Comparison of ENCODE assay signal across 9 cellular contexts in the genomic region with DNA sequence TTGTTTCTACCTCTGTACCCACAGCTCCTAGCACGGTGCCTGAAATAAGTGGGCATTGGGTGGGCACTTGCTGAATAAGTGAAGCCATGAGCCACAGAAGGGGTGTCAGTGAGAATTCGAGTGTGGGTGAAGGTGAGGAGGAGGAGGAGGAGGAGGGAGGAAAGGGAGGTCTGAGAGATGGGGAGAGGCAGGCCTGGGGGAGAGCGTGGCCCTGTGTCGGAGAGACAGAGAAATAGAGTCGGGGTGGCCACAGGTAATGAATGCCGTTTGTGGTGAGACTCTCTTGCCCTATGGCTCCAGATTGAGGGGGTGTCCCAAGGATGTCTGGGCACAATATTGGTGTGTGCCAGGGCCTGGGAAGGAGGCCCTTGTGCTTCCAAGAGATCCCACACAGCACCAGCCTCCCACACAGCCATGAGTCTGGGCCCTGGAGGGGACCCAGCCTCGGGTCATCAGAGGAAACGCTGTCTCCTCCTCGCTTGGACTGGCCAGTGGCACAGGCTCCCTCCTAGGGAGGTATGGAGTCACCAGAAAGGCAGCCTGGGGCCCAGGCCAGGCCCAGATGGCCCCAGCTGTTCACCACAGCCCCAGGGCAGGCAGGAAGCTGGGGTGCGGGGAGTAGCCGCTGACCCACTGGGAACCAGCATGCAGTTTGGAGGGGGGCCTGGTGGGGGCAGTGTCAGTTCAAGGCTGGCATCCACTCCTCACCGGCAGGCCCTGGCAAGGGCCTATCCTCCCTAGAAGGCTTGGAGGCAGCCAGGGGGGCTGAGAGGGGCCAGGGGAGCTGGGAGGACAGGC. TPM values are rescaled to one million over a fixed set of nuclear protein-coding genes. Genes with fewer than 3 reads are reported as not detected.
DNase-seq lines count a peak whose midpoint lies in the region; ATAC-seq and TF ChIP-seq lines count a peak whose summit lies in the region.
"Had no signal": no experiment of that assay in that cellular context is flagged by ENCODE, and none has a peak within 500 bp of the region (broad histone marks: within the 10 kb centered on the region; RNA-seq: fewer than 3 reads in every experiment).

No MANE protein-coding gene starts in this region.

- H4K20me1 ChIP-seq in OCI-LY7 (ENCODE audit: insufficient read depth, low read length) (no peaks in the 10 kb centered on the region), osteoblast (ENCODE audit: insufficient read depth, low read length) (no peaks in the 10 kb centered on the region)

- H3K27me3 Mint-ChIP-seq in endodermal cell (ENCODE audit: insufficient read depth) = peaks cover 93% of the 10 kb centered on the region

- ATAC-seq in GM18873 (IDR thresholded peaks at IDR 0.05; ENCODE audit: low FRiP score, unreplicated experiment) = no peak
- no peak for ATAC-seq in GM19452 (IDR thresholded peaks at IDR 0.05; ENCODE audit: unreplicated experiment)

- WGBS in endodermal cell (ENCODE audit: insufficient coverage in 1 of 2, insufficient read length in 1 of 2), 2 experiments = 83 to 84% methylated on average over 7 to 12 of the region's 12 CpGs

- H3K27me3 ChIP-seq in endodermal cell (ENCODE audit: control insufficient read depth, insufficient read depth, low read length, poor library complexity, severe bottlenecking) (peaks cover 69% of the 10 kb centered on the region), osteoblast (ENCODE audit: insufficient read depth, low read length) (no peaks in the 10 kb centered on the region)

- H2AFZ ChIP-seq in OCI-LY7 (ENCODE audit: low read length) (peak overlapping the region; percentile 4; the same call in 1 of the 2 replicates), osteoblast (ENCODE audit: low read length) (no peak overlapping the region)

- H3K4me2 ChIP-seq in OCI-LY7 (ENCODE audit: low read length) (peak overlapping the region; percentile 55; the same call in 1 of the 2 replicates), osteoblast (ENCODE audit: insufficient read depth, low read length) (no peak overlapping the region)

- peaks cover 17% of the 10 kb centered on the region for H3K4me1 Mint-ChIP-seq in endodermal cell

- no peaks in the 10 kb centered on the region for H3K36me3 ChIP-seq in OCI-LY7 (ENCODE audit: insufficient read depth, low read length)
- no peaks in the 10 kb centered on the region for H3K36me3 ChIP-seq in endodermal cell (ENCODE audit: control insufficient read depth, insufficient read depth, low read length)
- no peaks in the 10 kb centered on the region for H3K36me3 ChIP-seq in osteoblast (ENCODE audit: insufficient read depth, low read length)

- H3K4me1 ChIP-seq in OCI-LY7 (ENCODE audit: insufficient read depth, low read length, poor library complexity, severe bottlenecking) (peaks cover 69% of the 10 kb centered on the region), endodermal cell (ENCODE audit: control insufficient read depth, insufficient read depth, low read length) (peaks cover 9% of the 10 kb centered on the region), osteoblast (ENCODE audit: insufficient read depth, low read length) (no peaks in the 10 kb centered on the region)

- H3K9me3 Mint-ChIP-seq in endodermal cell = no peaks in the 10 kb centered on the region

- no peaks in the 10 kb centered on the region for H3K9me3 ChIP-seq in OCI-LY7 (ENCODE audit: low read length)
- H3K9me3 ChIP-seq in endodermal cell (ENCODE audit: control insufficient read depth, low read length) = no peaks in the 10 kb centered on the region
- no peaks in the 10 kb centered on the region for H3K9me3 ChIP-seq in osteoblast (ENCODE audit: low read depth, low read length)

- H3K27ac ChIP-seq in OCI-LY7 (ENCODE audit: low read depth, low read length, poor library complexity, severe bottlenecking) (peak overlapping the region; percentile 96), endodermal cell (ENCODE audit: low read depth, low read length) (no peak overlapping the region), osteoblast (ENCODE audit: low read depth, low read length) (no peak overlapping the region)

- no peak overlapping the region for H3K9ac ChIP-seq in endodermal cell (ENCODE audit: extremely low read depth, low read length, poor library complexity, severe bottlenecking)

- POLR2A ChIA-PET in OCI-LY7 (lab: Charles Lee) = interaction anchor here (1.0 kb wide), 1 partner anchor 116 kb away, joined by 3 read pairs; no protein-coding TSS in a partner anchor

- intact Hi-C loops in OCI-LY7 (cut with micrococcal nuclease; ENCODE audit: unreplicated experiment) = loop anchor here (5.0 to 10.0 kb wide), 2 partner anchors 362 to 1570 kb away; no protein-coding TSS in a partner anchor

- BruUV-seq in OCI-LY7 (replicated peaks; lab: Mats Ljungman, UMichigan) = no TSS peak

- H3K27ac Mint-ChIP-seq in endodermal cell = no peak overlapping the region

- H3K4me3 ChIP-seq in OCI-LY7 (ENCODE audit: low read depth, low read length, poor library complexity, severe bottlenecking) (no peak overlapping the region), endodermal cell (ENCODE audit: low read length) (no peak overlapping the region), osteoblast (ENCODE audit: insufficient read depth, low read length) (no peak overlapping the region)

- CTCF ChIA-PET in OCI-LY7 (lab: Charles Lee; ENCODE audit: unreplicated experiment) = no interaction called here

- TF ChIP-seq CTCF in OCI-LY7 (conservative IDR thresholded peaks at IDR 0.05; ENCODE audit: low read length) (peak; percentile 71), endodermal cell (conservative IDR thresholded peaks at IDR 0.05) (peak; percentile 80), osteoblast (IDR thresholded peaks at IDR 0.05; ENCODE audit: extremely low read depth, low read depth, low read length) (no peak)

- H3K4me3 Mint-ChIP-seq in endodermal cell = no peak overlapping the region

- no peaks in the 10 kb centered on the region for H3K36me3 Mint-ChIP-seq in endodermal cell (ENCODE audit: low read depth)

- DNase-seq in NK-92 treated with Interleukin-12 subunit alpha and Interleukin-12 subunit beta, amount 100 ng/mL, for 24 hours (lab: John Stamatoyannopoulos, UW) = peak; percentile 34
- DNase-seq in NK-92 (lab: John Stamatoyannopoulos, UW; ENCODE audit: unreplicated experiment) = no peak
- peak; percentile 55 for DNase-seq in OCI-LY7 (ENCODE audit: low spot score)
- peak; percentile 96 for DNase-seq in endodermal cell
- DNase-seq in osteoblast (ENCODE audit: insufficient read length, low spot score, missing footprints) = peak; percentile 69
- no peak for DNase-seq in NCI-H446 treated with DMSO at 0.1 percent for 48 hours (lab: John Stamatoyannopoulos, UW)

- H3K79me2 ChIP-seq in OCI-LY7 (ENCODE audit: insufficient read depth, low read depth, low read length) = no peaks in the 10 kb centered on the region; the same call in 1 of the 2 replicates
- no peaks in the 10 kb centered on the region for H3K79me2 ChIP-seq in osteoblast (ENCODE audit: insufficient read depth, low read length)

- H3K9me2 ChIP-seq in OCI-LY7 (ENCODE audit: insufficient read depth, low read length) = no peaks in the 10 kb centered on the region

RNA-seq across cellular contexts. Expression of a gene that starts 49.0 kb away (rescaled TPM):
- 1.8 and 3.5 TPM in 2 replicates for total RNA-seq in OCI-LY7 (2014; rRNA removed; shearing (Covaris generic))
- total RNA-seq in OCI-LY7 (2022) (0.22 and 0.32 TPM in 2 replicates), endodermal cell (1 to 10 TPM; 5.9 to 7.0 TPM), osteoblast (under 0.01 TPM in 2 replicates)
- 44.6 TPM for polyA plus RNA-seq in endodermal cell (2013, experiment 1 of 2)
- polyA plus RNA-seq in endodermal cell (2013, experiment 2 of 2) = 44.2 TPM
- total RNA-seq: myocyte had no signal

Comparison
In these comparisons a context has a peak if more than half of its experiments do, and no peak if none do; other contexts are left out.
1. DNase-seq: peak in NK-92 treated with Interleukin-12 subunit alpha and Interleukin-12 subunit beta, amount 100 ng/mL, for 24 hours (single experiment), OCI-LY7 (single experiment), endodermal cell (single experiment) and osteoblast (single experiment); none in NK-92 (single experiment) and NCI-H446 treated with DMSO at 0.1 percent for 48 hours (single experiment).